1 cellular context compared by ENCODE assay signal in genomic region chr11:10322830-10323792, GRCh38.
A peak's percentile ranks its signal among the peaks of the same experiment; 100 is the strongest.
TF ChIP-seq lines count a peak whose summit lies in the region.

No MANE protein-coding gene starts in this region.

TF ChIP-seq in HepG2, 621 proteins besides CTCF, POLR2A, EP300 and RAD21 (continued from another document and continues in another):
- TF ChIP-seq ZNF550 (CRISPR knock-in tag; IDR thresholded peaks at IDR 0.05; ENCODE audit: borderline replicate concordance), result no peak
- no peak for TF ChIP-seq ZFP62 (CRISPR knock-in tag; IDR thresholded peaks at IDR 0.05)
- TF ChIP-seq CCDC6 (CRISPR knock-in tag; IDR thresholded peaks at IDR 0.05), result no peak
- TF ChIP-seq, protein P1, sequence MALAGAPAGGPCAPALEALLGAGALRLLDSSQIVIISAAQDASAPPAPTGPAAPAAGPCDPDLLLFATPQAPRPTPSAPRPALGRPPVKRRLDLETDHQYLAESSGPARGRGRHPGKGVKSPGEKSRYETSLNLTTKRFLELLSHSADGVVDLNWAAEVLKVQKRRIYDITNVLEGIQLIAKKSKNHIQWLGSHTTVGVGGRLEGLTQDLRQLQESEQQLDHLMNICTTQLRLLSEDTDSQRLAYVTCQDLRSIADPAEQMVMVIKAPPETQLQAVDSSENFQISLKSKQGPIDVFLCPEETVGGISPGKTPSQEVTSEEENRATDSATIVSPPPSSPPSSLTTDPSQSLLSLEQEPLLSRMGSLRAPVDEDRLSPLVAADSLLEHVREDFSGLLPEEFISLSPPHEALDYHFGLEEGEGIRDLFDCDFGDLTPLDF (CRISPR knock-in tag; IDR thresholded peaks at IDR 0.05), result no peak
- TF ChIP-seq HNRNPUL1 (IDR thresholded peaks at IDR 0.05; ENCODE audit: low read depth, low read length), result no peak
- TF ChIP-seq FOXA3 (CRISPR knock-in tag; IDR thresholded peaks at IDR 0.05), result no peak
- TF ChIP-seq NFKBIZ (CRISPR knock-in tag; IDR thresholded peaks at IDR 0.05), result no peak
- TF ChIP-seq RARA (CRISPR knock-in tag; IDR thresholded peaks at IDR 0.05), result 0 out of 2 replicates have a peak, but pooled peaks have one; percentile 14
- TF ChIP-seq STAG1 (CRISPR knock-in tag; IDR thresholded peaks at IDR 0.05), result peak; percentile 71
- TF ChIP-seq MAFK (conservative IDR thresholded peaks at IDR 0.05 in 1 of 2, IDR thresholded peaks at IDR 0.05 in 1 of 2; ENCODE audit: low read length in 2 of 2), result peak; percentile 19 to 36; a peak in 2 of 4 replicates
- TF ChIP-seq, protein P2, sequence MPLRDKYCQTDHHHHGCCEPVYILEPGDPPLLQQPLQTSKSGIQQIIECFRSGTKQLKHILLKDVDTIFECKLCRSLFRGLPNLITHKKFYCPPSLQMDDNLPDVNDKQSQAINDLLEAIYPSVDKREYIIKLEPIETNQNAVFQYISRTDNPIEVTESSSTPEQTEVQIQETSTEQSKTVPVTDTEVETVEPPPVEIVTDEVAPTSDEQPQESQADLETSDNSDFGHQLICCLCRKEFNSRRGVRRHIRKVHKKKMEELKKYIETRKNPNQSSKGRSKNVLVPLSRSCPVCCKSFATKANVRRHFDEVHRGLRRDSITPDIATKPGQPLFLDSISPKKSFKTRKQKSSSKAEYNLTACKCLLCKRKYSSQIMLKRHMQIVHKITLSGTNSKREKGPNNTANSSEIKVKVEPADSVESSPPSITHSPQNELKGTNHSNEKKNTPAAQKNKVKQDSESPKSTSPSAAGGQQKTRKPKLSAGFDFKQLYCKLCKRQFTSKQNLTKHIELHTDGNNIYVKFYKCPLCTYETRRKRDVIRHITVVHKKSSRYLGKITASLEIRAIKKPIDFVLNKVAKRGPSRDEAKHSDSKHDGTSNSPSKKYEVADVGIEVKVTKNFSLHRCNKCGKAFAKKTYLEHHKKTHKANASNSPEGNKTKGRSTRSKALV (CRISPR knock-in tag; IDR thresholded peaks at IDR 0.05), result 0 out of 2 replicates have a peak, but pooled peaks have one; percentile 44
- TF ChIP-seq ZNF589 (CRISPR knock-in tag; conservative IDR thresholded peaks at IDR 0.05), result no peak
- TF ChIP-seq HDAC1 (CRISPR knock-in tag; IDR thresholded peaks at IDR 0.05), result 0 out of 2 replicates have a peak, but pooled peaks have one; percentile 20
- TF ChIP-seq SRSF9 (IDR thresholded peaks at IDR 0.05; ENCODE audit: borderline replicate concordance, insufficient read depth, low read depth, low read length, poor library complexity, severe bottlenecking), result no peak
- TF ChIP-seq ZNF703 (CRISPR knock-in tag; IDR thresholded peaks at IDR 0.05; ENCODE audit: borderline replicate concordance), result no peak
- no peak for TF ChIP-seq ZNF136 (CRISPR knock-in tag; IDR thresholded peaks at IDR 0.05; ENCODE audit: low read depth)
- peak; percentile 92 for TF ChIP-seq FOSL2 (CRISPR knock-in tag; IDR thresholded peaks at IDR 0.05)
- no peak for TF ChIP-seq ZNF891 (CRISPR knock-in tag; IDR thresholded peaks at IDR 0.05)
- peak; percentile 42 for TF ChIP-seq ASH2L (IDR thresholded peaks at IDR 0.05; ENCODE audit: insufficient read length, low read depth, low read length)
- 0 out of 2 replicates have a peak, but pooled peaks have one; percentile 19 for TF ChIP-seq HOMEZ (CRISPR knock-in tag; IDR thresholded peaks at IDR 0.05; ENCODE audit: low read depth)
- TF ChIP-seq ZNF780A (CRISPR knock-in tag; IDR thresholded peaks at IDR 0.05), result no peak
- peak; percentile 57 for TF ChIP-seq KAT8 (CRISPR knock-in tag; IDR thresholded peaks at IDR 0.05)
- peak; percentile 23; the same call in 1 of the 2 replicates for TF ChIP-seq MIXL1 (CRISPR knock-in tag; IDR thresholded peaks at IDR 0.05)
- TF ChIP-seq HNF4A (CRISPR knock-in tag; IDR thresholded peaks at IDR 0.05), result peak; percentile 87
- TF ChIP-seq SMARCC2 (IDR thresholded peaks at IDR 0.05), result no peak
- TF ChIP-seq, protein P3, sequence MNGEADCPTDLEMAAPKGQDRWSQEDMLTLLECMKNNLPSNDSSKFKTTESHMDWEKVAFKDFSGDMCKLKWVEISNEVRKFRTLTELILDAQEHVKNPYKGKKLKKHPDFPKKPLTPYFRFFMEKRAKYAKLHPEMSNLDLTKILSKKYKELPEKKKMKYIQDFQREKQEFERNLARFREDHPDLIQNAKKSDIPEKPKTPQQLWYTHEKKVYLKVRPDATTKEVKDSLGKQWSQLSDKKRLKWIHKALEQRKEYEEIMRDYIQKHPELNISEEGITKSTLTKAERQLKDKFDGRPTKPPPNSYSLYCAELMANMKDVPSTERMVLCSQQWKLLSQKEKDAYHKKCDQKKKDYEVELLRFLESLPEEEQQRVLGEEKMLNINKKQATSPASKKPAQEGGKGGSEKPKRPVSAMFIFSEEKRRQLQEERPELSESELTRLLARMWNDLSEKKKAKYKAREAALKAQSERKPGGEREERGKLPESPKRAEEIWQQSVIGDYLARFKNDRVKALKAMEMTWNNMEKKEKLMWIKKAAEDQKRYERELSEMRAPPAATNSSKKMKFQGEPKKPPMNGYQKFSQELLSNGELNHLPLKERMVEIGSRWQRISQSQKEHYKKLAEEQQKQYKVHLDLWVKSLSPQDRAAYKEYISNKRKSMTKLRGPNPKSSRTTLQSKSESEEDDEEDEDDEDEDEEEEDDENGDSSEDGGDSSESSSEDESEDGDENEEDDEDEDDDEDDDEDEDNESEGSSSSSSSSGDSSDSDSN (CRISPR knock-in tag; IDR thresholded peaks at IDR 0.05), result no peak
- TF ChIP-seq MED1 (CRISPR knock-in tag; IDR thresholded peaks at IDR 0.05), result peak; percentile 48
- TF ChIP-seq RXRB (CRISPR knock-in tag; IDR thresholded peaks at IDR 0.05; ENCODE audit: borderline replicate concordance), result peak; percentile 51
- TF ChIP-seq NKX3-1 (CRISPR knock-in tag; IDR thresholded peaks at IDR 0.05), result no peak
- TF ChIP-seq SOX6 (IDR thresholded peaks at IDR 0.05), result no peak
- TF ChIP-seq SOX6 (CRISPR knock-in tag; IDR thresholded peaks at IDR 0.05), result no peak; the same call in 1 of the 2 replicates
- 0 out of 2 replicates have a peak, but pooled peaks have one; percentile 35 for TF ChIP-seq ZIK1 (CRISPR knock-in tag; IDR thresholded peaks at IDR 0.05; ENCODE audit: borderline replicate concordance, low read depth)
- TF ChIP-seq ZNF710 (CRISPR knock-in tag; IDR thresholded peaks at IDR 0.05; ENCODE audit: borderline replicate concordance), result no peak
- TF ChIP-seq, protein P4, sequence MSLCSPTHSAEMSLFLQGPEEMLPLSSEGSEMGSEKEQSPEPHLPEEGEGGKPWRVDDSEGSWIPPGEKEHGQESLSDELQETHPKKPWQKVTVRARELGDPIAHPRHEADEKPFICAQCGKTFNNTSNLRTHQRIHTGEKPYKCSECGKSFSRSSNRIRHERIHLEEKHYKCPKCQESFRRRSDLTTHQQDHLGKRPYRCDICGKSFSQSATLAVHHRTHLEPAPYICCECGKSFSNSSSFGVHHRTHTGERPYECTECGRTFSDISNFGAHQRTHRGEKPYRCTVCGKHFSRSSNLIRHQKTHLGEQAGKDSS (CRISPR knock-in tag; IDR thresholded peaks at IDR 0.05; ENCODE audit: borderline replicate concordance, low read depth), result no peak
- no peak for TF ChIP-seq ZMAT5 (CRISPR knock-in tag; IDR thresholded peaks at IDR 0.05; ENCODE audit: borderline replicate concordance, low read depth)
- no peak for TF ChIP-seq PREB (CRISPR knock-in tag; IDR thresholded peaks at IDR 0.05)
- peak; percentile 46; the same call in 1 of the 2 replicates for TF ChIP-seq SOX5 (CRISPR knock-in tag; IDR thresholded peaks at IDR 0.05; ENCODE audit: borderline replicate concordance)
- TF ChIP-seq SAP130 (CRISPR knock-in tag; IDR thresholded peaks at IDR 0.05; ENCODE audit: low read depth), result peak; percentile 41; the same call in 1 of the 2 replicates
- no peak for TF ChIP-seq SAFB2 (CRISPR knock-in tag; IDR thresholded peaks at IDR 0.05; ENCODE audit: borderline replicate concordance, low read depth)
- TF ChIP-seq MBNL3 (CRISPR knock-in tag; conservative IDR thresholded peaks at IDR 0.05), result no peak
- no peak for TF ChIP-seq ZNF570 (CRISPR knock-in tag; IDR thresholded peaks at IDR 0.05; ENCODE audit: borderline replicate concordance)
- TF ChIP-seq ZFP1 (CRISPR knock-in tag; IDR thresholded peaks at IDR 0.05), result no peak
- TF ChIP-seq JUND (CRISPR knock-in tag; IDR thresholded peaks at IDR 0.05), result peak; percentile 57
- TF ChIP-seq, protein P5, sequence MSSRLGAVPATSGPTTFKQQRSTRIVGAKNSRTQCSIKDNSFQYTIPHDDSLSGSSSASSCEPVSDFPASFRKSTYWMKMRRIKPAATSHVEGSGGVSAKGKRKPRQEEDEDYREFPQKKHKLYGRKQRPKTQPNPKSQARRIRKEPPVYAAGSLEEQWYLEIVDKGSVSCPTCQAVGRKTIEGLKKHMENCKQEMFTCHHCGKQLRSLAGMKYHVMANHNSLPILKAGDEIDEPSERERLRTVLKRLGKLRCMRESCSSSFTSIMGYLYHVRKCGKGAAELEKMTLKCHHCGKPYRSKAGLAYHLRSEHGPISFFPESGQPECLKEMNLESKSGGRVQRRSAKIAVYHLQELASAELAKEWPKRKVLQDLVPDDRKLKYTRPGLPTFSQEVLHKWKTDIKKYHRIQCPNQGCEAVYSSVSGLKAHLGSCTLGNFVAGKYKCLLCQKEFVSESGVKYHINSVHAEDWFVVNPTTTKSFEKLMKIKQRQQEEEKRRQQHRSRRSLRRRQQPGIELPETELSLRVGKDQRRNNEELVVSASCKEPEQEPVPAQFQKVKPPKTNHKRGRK (CRISPR knock-in tag; IDR thresholded peaks at IDR 0.05), result no peak
- TF ChIP-seq FOSL1 (CRISPR knock-in tag; IDR thresholded peaks at IDR 0.05; ENCODE audit: borderline replicate concordance), result peak; percentile 85
- TF ChIP-seq RCOR2 (CRISPR knock-in tag; IDR thresholded peaks at IDR 0.05), result peak; percentile 40; the same call in 1 of the 2 replicates
